Comparison of ENCODE assay signal across 7 cellular contexts in genomic region chr16:69762843-69763556, GRCh38.
DNase-seq lines count a peak whose midpoint lies in the region; ATAC-seq and TF ChIP-seq lines count a peak whose summit lies in the region.

No MANE protein-coding gene starts in this region.

- peak; percentile 14 for TF ChIP-seq POLR2A in GM18505 (IDR thresholded peaks at IDR 0.05; ENCODE audit: borderline replicate concordance, extremely low read depth, insufficient read depth, insufficient read length)

- H3K27ac ChIP-seq in VCaP = peak overlapping the region; percentile 94
- H3K27ac ChIP-seq in neutrophil = peak overlapping the region; percentile 96

- no peaks in the 10 kb centered on the region for H3K27me3 ChIP-seq in neutrophil

- peaks cover 9% of the 10 kb centered on the region for H3K36me3 ChIP-seq in neutrophil

- H3K4me3 ChIP-seq in neutrophil (ENCODE audit: low read depth in 1 of 2, low read length in 1 of 2) = peak overlapping the region; percentile 83 to 98

- no peak for TF ChIP-seq CTCF in VCaP (conservative IDR thresholded peaks at IDR 0.05)
- no peak for TF ChIP-seq CTCF in neutrophil (IDR thresholded peaks at IDR 0.05)

- no peak for ATAC-seq in GM18505 (IDR thresholded peaks at IDR 0.05; ENCODE audit: unreplicated experiment)
- peak; percentile 26 for ATAC-seq in HG03342 (IDR thresholded peaks at IDR 0.05; ENCODE audit: unreplicated experiment)
- ATAC-seq in GM21619 (IDR thresholded peaks at IDR 0.05; ENCODE audit: unreplicated experiment) = no peak
- ATAC-seq in HG03097 (IDR thresholded peaks at IDR 0.05; ENCODE audit: low FRiP score, unreplicated experiment) = no peak

- peak; percentile 56 for DNase-seq in fibroblast of peridontal ligament (ENCODE audit: extremely low read depth)

- H3K4me1 ChIP-seq in neutrophil (ENCODE audit: control insufficient read depth in 1 of 2, insufficient read depth in 1 of 2, low read depth in 1 of 2, low read length in 1 of 2) = peaks cover 20 to 28% of the 10 kb centered on the region in 2 experiments

- no peaks in the 10 kb centered on the region for H3K9me3 ChIP-seq in neutrophil
